7 cellular contexts compared by ENCODE assay signal in the genomic region with DNA sequence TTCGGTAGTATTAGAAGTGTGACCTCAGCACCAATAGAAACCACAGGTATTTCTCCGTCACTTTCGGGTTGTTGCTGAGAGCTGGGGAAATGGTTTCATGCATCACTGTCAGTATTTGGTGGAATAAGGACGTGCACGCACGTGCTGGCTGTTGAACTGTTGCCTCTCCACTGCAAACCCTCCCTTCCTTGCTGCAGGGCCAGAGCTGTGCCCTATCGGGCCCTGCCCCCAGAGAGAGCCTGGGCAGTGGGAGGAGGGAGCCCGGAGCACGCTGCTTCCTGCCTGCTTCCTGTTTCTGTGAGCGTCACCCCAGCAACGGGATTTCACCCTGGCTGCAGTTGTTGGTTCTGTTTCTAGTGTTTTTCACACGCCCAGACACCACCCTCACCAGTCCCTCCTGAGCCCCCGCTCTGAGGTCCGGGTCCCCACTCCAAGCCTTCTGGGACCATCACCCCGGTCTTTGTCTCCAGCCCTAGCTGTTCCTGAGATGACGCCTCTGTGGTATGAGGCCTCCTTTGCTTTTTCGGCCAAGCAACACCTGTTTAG. TPM values are rescaled to one million over a fixed set of nuclear protein-coding genes. Genes with fewer than 3 reads are reported as not detected.
DNase-seq lines count a peak whose midpoint lies in the region; ATAC-seq and TF ChIP-seq lines count a peak whose summit lies in the region.

No MANE protein-coding gene starts in this region.

- H3K4me1 Mint-ChIP-seq in activated CD8-positive, alpha-beta T cell treated with anti-CD3 and anti-CD28 coated beads for 36 hours (ENCODE audit: low read depth) = peaks cover 43% of the 10 kb centered on the region
- peaks cover 35% of the 10 kb centered on the region for H3K4me1 Mint-ChIP-seq in endodermal cell

- peak overlapping the region; percentile 71 for H3K27ac ChIP-seq in endodermal cell (ENCODE audit: low read depth, low read length)

- no peaks in the 10 kb centered on the region for H3K27me3 Mint-ChIP-seq in activated CD8-positive, alpha-beta T cell treated with anti-CD3 and anti-CD28 coated beads for 36 hours
- H3K27me3 Mint-ChIP-seq in endodermal cell (ENCODE audit: insufficient read depth) = no peaks in the 10 kb centered on the region

- TF ChIP-seq CTCF in activated CD8-positive, alpha-beta T cell treated with anti-CD3 and anti-CD28 coated beads for 36 hours (IDR thresholded peaks at IDR 0.05) = no peak
- TF ChIP-seq CTCF in endodermal cell (conservative IDR thresholded peaks at IDR 0.05) = no peak

- H3K9me3 ChIP-seq in endodermal cell (ENCODE audit: control insufficient read depth, low read length) = no peaks in the 10 kb centered on the region

- peaks cover 5% of the 10 kb centered on the region for H3K4me1 ChIP-seq in endodermal cell (ENCODE audit: control insufficient read depth, insufficient read depth, low read length)

- H3K36me3 ChIP-seq in endodermal cell (ENCODE audit: control insufficient read depth, insufficient read depth, low read length) = peaks cover 56% of the 10 kb centered on the region

- peak; percentile 84 for ATAC-seq in GM18867 (IDR thresholded peaks at IDR 0.05; ENCODE audit: unreplicated experiment)
- ATAC-seq in HG02981 (IDR thresholded peaks at IDR 0.05; ENCODE audit: unreplicated experiment) = peak; percentile 71
- peak; percentile 67 for ATAC-seq in activated CD8-positive, alpha-beta T cell treated with anti-CD3 and anti-CD28 coated beads for 36 hours

- H3K27me3 ChIP-seq in endodermal cell (ENCODE audit: control insufficient read depth, insufficient read depth, low read length, poor library complexity, severe bottlenecking) = no peaks in the 10 kb centered on the region

- 50 to 52% methylated on average over 6 to 17 of the region's 17 CpGs for WGBS in endodermal cell (ENCODE audit: insufficient coverage in 1 of 2, insufficient read length in 1 of 2), 2 experiments

- intact Hi-C loops in activated CD8-positive, alpha-beta T cell treated with anti-CD3 and anti-CD28 coated beads for 36 hours (cut with micrococcal nuclease) = loop anchor here (5.0 kb wide), 1 partner anchor 32 kb away; no protein-coding TSS in a partner anchor

- no peak overlapping the region for H3K9ac ChIP-seq in endodermal cell (ENCODE audit: extremely low read depth, low read length, poor library complexity, severe bottlenecking)

- H3K4me3 ChIP-seq in endodermal cell (ENCODE audit: low read length) = no peak overlapping the region

- CTCF ChIA-PET in activated CD8-positive, alpha-beta T cell treated with anti-CD3 and anti-CD28 coated beads for 36 hours (lab: Charles Lee) = interaction anchor here (0.7 to 9.1 kb wide), 8 partner anchors 16 to 70 kb away, joined by 3 to 142 read pairs (median 20); no protein-coding TSS in a partner anchor

- POLR2A ChIA-PET in activated CD8-positive, alpha-beta T cell treated with anti-CD3 and anti-CD28 coated beads for 36 hours (lab: Charles Lee) = interaction anchor here (1.6 to 10.5 kb wide), 6 partner anchors 9 to 93 kb away, joined by 4 to 154 read pairs (median 20); no protein-coding TSS in a partner anchor

- no peaks in the 10 kb centered on the region for H3K36me3 Mint-ChIP-seq in activated CD8-positive, alpha-beta T cell treated with anti-CD3 and anti-CD28 coated beads for 36 hours (ENCODE audit: low read depth)
- H3K36me3 Mint-ChIP-seq in endodermal cell (ENCODE audit: low read depth) = peaks cover 23% of the 10 kb centered on the region

- H3K9me3 Mint-ChIP-seq in activated CD8-positive, alpha-beta T cell treated with anti-CD3 and anti-CD28 coated beads for 36 hours = no peaks in the 10 kb centered on the region
- no peaks in the 10 kb centered on the region for H3K9me3 Mint-ChIP-seq in endodermal cell

- peak overlapping the region; percentile 93 for H3K27ac Mint-ChIP-seq in activated CD8-positive, alpha-beta T cell treated with anti-CD3 and anti-CD28 coated beads for 36 hours
- H3K27ac Mint-ChIP-seq in endodermal cell = peak overlapping the region; percentile 75

- DNase-seq in NCI-H748 (lab: John Stamatoyannopoulos, UW; ENCODE audit: unreplicated experiment) (peak; percentile 89), endodermal cell (peak; percentile 89), mucosa of gallbladder (ENCODE audit: low spot score) (peak; percentile 82)
- peak; percentile 88 for DNase-seq in activated CD8-positive, alpha-beta T cell treated with anti-CD3 and anti-CD28 coated beads for 36 hours
- peak; percentile 51 for DNase-seq in stimulated activated CD8-positive, alpha-beta memory T cell treated with anti-CD3 and anti-CD28 coated beads, Interleukin-7, amount 100 ng/mL, for 24 hours (ENCODE audit: low read depth)

- H3K4me3 Mint-ChIP-seq in activated CD8-positive, alpha-beta T cell treated with anti-CD3 and anti-CD28 coated beads for 36 hours = peak overlapping the region; percentile 73
- H3K4me3 Mint-ChIP-seq in endodermal cell = no peak overlapping the region

RNA-seq across cellular contexts. Expression of gene LRRFIP1, which starts 47.4 kb away (rescaled TPM):
- total RNA-seq in activated CD8-positive, alpha-beta T cell treated with anti-CD3 and anti-CD28 coated beads for 36 hours = 100 to 1,000 TPM; 264 to 281 TPM
- total RNA-seq in endodermal cell (100 to 1,000 TPM; 102 to 132 TPM), mucosa of gallbladder (104 TPM)
- 54.2 TPM for polyA plus RNA-seq in endodermal cell (2013, experiment 1 of 2)
- polyA plus RNA-seq in endodermal cell (2013, experiment 2 of 2) = 58.4 TPM
